12 cellular contexts compared by ENCODE assay signal in the genomic region with DNA sequence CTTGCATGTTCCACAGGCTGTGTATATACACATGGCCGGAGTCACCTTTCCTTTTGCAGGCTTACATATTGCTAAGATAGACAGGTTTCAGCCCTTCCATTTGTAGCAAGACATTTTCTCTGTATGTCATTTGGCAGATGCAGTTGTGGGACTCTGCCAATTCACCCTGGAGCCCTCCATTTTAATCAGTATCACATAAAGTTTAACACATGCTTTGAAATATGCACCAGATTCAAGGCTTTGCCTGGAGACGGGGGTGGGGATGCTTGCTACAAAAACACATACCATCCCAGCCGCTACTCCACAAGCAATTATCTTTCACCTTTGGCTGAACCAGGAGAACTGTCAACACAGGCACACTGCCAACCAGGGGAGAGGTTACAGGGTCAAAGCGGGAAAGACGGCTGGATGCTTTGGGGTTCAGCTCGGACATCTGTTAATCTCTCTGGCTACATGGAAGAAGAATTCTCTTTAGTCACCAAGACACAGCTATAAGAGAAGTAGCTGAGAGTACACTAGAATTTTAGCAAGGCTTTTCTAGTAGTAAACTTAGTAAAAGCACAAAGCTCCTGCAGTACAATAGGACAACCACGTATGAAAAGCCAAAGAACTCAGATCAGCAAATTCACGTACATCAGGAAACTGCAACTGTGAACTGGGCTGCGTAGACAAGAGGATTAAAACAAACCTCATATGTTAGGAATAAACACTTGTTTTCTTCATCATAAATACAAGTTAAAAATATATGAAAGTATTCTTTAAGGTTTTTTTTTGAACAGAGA.
DNase-seq lines count a peak whose midpoint lies in the region; ATAC-seq, FAIRE-seq and TF ChIP-seq lines count a peak whose summit lies in the region.
"Had no signal": no experiment of that assay in that cellular context is flagged by ENCODE, and none has a peak within 500 bp of the region (broad histone marks: within the 10 kb centered on the region; RNA-seq: fewer than 3 reads in every experiment).

No MANE protein-coding gene starts in this region.

- no peaks in the 10 kb centered on the region for H3K79me2 ChIP-seq in ACC112 (ENCODE audit: control insufficient read depth, insufficient read depth, low read length, unreplicated experiment)
- no peaks in the 10 kb centered on the region for H3K79me2 ChIP-seq in K562 (ENCODE audit: control insufficient read depth, insufficient read depth, low read length)
- H3K79me2 ChIP-seq in HepG2 (ENCODE audit: insufficient read depth, low read length), result no peaks in the 10 kb centered on the region

- peaks cover 6% of the 10 kb centered on the region; the same call in 1 of the 2 replicates for H3K9me1 ChIP-seq in IMR-90 (ENCODE audit: insufficient read depth, low read length)
- H3K9me1 ChIP-seq in K562 (ENCODE audit: control insufficient read depth, insufficient read depth, low read length), result no peaks in the 10 kb centered on the region

- no peak overlapping the region for H3K18ac ChIP-seq in IMR-90 (ENCODE audit: low read depth, low read length)

- intact Hi-C loops in IMR-90 (cut with micrococcal nuclease) (loop anchor here (1.0 kb wide), 1 partner anchor 38 kb away; no protein-coding TSS in a partner anchor), K562 (cut with micrococcal nuclease) (no loop called here), HepG2 (cut with micrococcal nuclease; ENCODE audit: unreplicated experiment) (loop anchor here (1.0 to 10.0 kb wide), 2 partner anchors 29 to 1800 kb away; a partner anchor contains a TSS)

- H3K9me3 Mint-ChIP-seq in activated T-cell treated with anti-CD3 and anti-CD28 coated beads, Interleukin-2, amount 50 U/mL, for 24 hours, result no peaks in the 10 kb centered on the region
- H3K9me3 Mint-ChIP-seq: activated CD4-positive, alpha-beta T cell treated with anti-CD3 and anti-CD28 coated beads, Interleukin-2, amount 10 ng/mL, durations not matched to agents 24 days and 14 days; CD14-positive monocyte had no signal

- TF ChIP-seq EP300 in K562 (IDR thresholded peaks at IDR 0.05; ENCODE audit: low read length), result peak; percentile 52; the same call in 1 of the 2 replicates
- TF ChIP-seq EP300 in HepG2 (IDR thresholded peaks at IDR 0.05; ENCODE audit: low read depth in 2 of 2, low read length in 2 of 2), result peak in 1 of 2 experiments; percentile 88; a peak in 2 of 4 replicates
- TF ChIP-seq EP300 in HepG2 (CRISPR knock-in tag; IDR thresholded peaks at IDR 0.05; ENCODE audit: borderline replicate concordance), result peak; percentile 75; the same call in 1 of the 2 replicates
- no peak for TF ChIP-seq EP300 in tibial nerve (IDR thresholded peaks at IDR 0.05)

- TF ChIP-seq CTCF in IMR-90 (conservative IDR thresholded peaks at IDR 0.05; ENCODE audit: low read depth, low read length) (no peak), K562 (IDR thresholded peaks at IDR 0.05 in 2 of 3, conservative IDR thresholded peaks at IDR 0.05 in 1 of 3; ENCODE audit: insufficient read depth in 2 of 3, low read depth in 1 of 3, low read length in 3 of 3) (no peak), HepG2 (CRISPR knock-in tag; IDR thresholded peaks at IDR 0.05) (no peak), tibial nerve (IDR thresholded peaks at IDR 0.05) (no peak)

- H3K4me2 ChIP-seq in IMR-90 (ENCODE audit: low read depth, low read length), result peak overlapping the region; percentile 51
- H3K4me2 ChIP-seq in K562 (ENCODE audit: insufficient read depth, low read length), result peak overlapping the region; percentile 47; the same call in 1 of the 2 replicates
- peak overlapping the region; percentile 48 for H3K4me2 ChIP-seq in HepG2 (ENCODE audit: low read depth, low read length)

- H2BK120ac ChIP-seq in IMR-90 (ENCODE audit: low read depth, low read length), result no peak overlapping the region

- H3K4me3 ChIP-seq in ACC112 (ENCODE audit: low read depth, low read length) (peak overlapping the region; percentile 27; the same call in 1 of the 2 replicates), IMR-90 (ENCODE audit: insufficient read depth, low read depth, low read length) (no peak overlapping the region), K562 (no peak overlapping the region), HepG2 (replicated peaks in 1 of 3; ENCODE audit: insufficient read depth in 1 of 3, low read depth in 2 of 3, low read length in 3 of 3) (no peak overlapping the region), tibial nerve (no peak overlapping the region)

- no peak overlapping the region for H3K27ac Mint-ChIP-seq in activated T-cell treated with anti-CD3 and anti-CD28 coated beads, Interleukin-2, amount 50 U/mL, for 24 hours
- H3K27ac Mint-ChIP-seq: activated CD4-positive, alpha-beta T cell treated with anti-CD3 and anti-CD28 coated beads, Interleukin-2, amount 10 ng/mL, durations not matched to agents 24 days and 14 days; CD14-positive monocyte had no signal

- H3K27me3 Mint-ChIP-seq in activated T-cell treated with anti-CD3 and anti-CD28 coated beads, Interleukin-2, amount 50 U/mL, for 24 hours, result no peaks in the 10 kb centered on the region
- H3K27me3 Mint-ChIP-seq: activated CD4-positive, alpha-beta T cell treated with anti-CD3 and anti-CD28 coated beads, Interleukin-2, amount 10 ng/mL, durations not matched to agents 24 days and 14 days had no signal

- no peak overlapping the region for H2BK20ac ChIP-seq in IMR-90 (ENCODE audit: low read depth, low read length)

- in situ Hi-C loops in IMR-90 (cut with MboI; ENCODE audit: low sequenced_read_pairs), result no loop called here
- in situ Hi-C loops in K562 (cut with MboI), result no loop called here
- in situ Hi-C loops in HepG2 (cut with HindIII; ENCODE audit: extremely low pct_ligation_motif_present, low pct_unique_long_range_greater_than_20kb), result no loop called here

- 60% methylated on average over 1 of the region's 9 CpGs; no CpG with 5 or more reads in 1 of the 2 experiments for WGBS in IMR-90 (ENCODE audit: extremely low coverage in 2 of 2, insufficient read length in 1 of 2), 2 experiments
- WGBS in K562 (ENCODE audit: insufficient coverage, low coverage, missing lambda C conversion rate), result 5% methylated on average over 9 of the region's 9 CpGs
- WGBS in HepG2 (ENCODE audit: low lambda C conversion rate), result 30% methylated on average over 9 of the region's 9 CpGs
- 35 to 41% methylated on average over 9 of the region's 9 CpGs for WGBS in tibial nerve, 2 donors

- POLR2A ChIA-PET in IMR-90 (lab: Charles Lee; ENCODE audit: unreplicated experiment) (no interaction called here), K562 (lab: Yijun Ruan, JAX) (interaction anchor here (1.3 kb wide), 1 partner anchor 12 kb away, joined by 9 read pairs; no protein-coding TSS in a partner anchor), HepG2 (lab: Yijun Ruan, JAX) (interaction anchor here (0.9 kb wide), 1 partner anchor 29 kb away, joined by 3 read pairs; no protein-coding TSS in a partner anchor)

- no TSS peak for BruUV-seq in IMR-90 (replicated peaks; lab: Mats Ljungman, UMichigan)
- BruUV-seq in K562 (replicated peaks; lab: Mats Ljungman, UMichigan), result no TSS peak
- no TSS peak for BruUV-seq in HepG2 (replicated peaks; lab: Mats Ljungman, UMichigan)

- no peaks in the 10 kb centered on the region for H3K9me3 ChIP-seq in IMR-90 (ENCODE audit: control insufficient read depth, insufficient read depth, low read length)
- peaks cover 3% of the 10 kb centered on the region; the same call in 1 of the 2 replicates for H3K9me3 ChIP-seq in K562 (replicated peaks; ENCODE audit: control insufficient read depth, insufficient read depth, low read depth, low read length)
- H3K9me3 ChIP-seq in HepG2 (ENCODE audit: low read length), result no peaks in the 10 kb centered on the region
- H3K9me3 ChIP-seq in tibial nerve, result no peaks in the 10 kb centered on the region

- H3K4me1 Mint-ChIP-seq in activated T-cell treated with anti-CD3 and anti-CD28 coated beads, Interleukin-2, amount 50 U/mL, for 24 hours (ENCODE audit: low read depth), result peaks cover 1% of the 10 kb centered on the region
- H3K4me1 Mint-ChIP-seq: activated CD4-positive, alpha-beta T cell treated with anti-CD3 and anti-CD28 coated beads, Interleukin-2, amount 10 ng/mL, durations not matched to agents 24 days and 14 days had no signal

- H4K5ac ChIP-seq in IMR-90 (ENCODE audit: low read depth, low read length), result no peak overlapping the region

- no peak overlapping the region for H3K56ac ChIP-seq in IMR-90 (ENCODE audit: extremely low read depth, insufficient read depth, low read length)

- no peak overlapping the region for H2AK5ac ChIP-seq in IMR-90 (ENCODE audit: low read depth, low read length)

- no peak overlapping the region for H3K23ac ChIP-seq in IMR-90 (ENCODE audit: low read depth, low read length)

- TF ChIP-seq POLR2A in IMR-90 (IDR thresholded peaks at IDR 0.05; ENCODE audit: low read depth, low read length) (no peak), K562 (conservative IDR thresholded peaks at IDR 0.05) (no peak), HepG2 (IDR thresholded peaks at IDR 0.05; ENCODE audit: insufficient read depth in 1 of 2, low read depth in 2 of 2, low read length in 2 of 2) (no peak), tibial nerve (IDR thresholded peaks at IDR 0.05) (no peak)

- no peak overlapping the region for H3K4ac ChIP-seq in IMR-90 (ENCODE audit: low read depth, low read length)

- H3K4me3 Mint-ChIP-seq in activated T-cell treated with anti-CD3 and anti-CD28 coated beads, Interleukin-2, amount 50 U/mL, for 24 hours, result no peak overlapping the region
- H3K4me3 Mint-ChIP-seq: activated CD4-positive, alpha-beta T cell treated with anti-CD3 and anti-CD28 coated beads, Interleukin-2, amount 10 ng/mL, durations not matched to agents 24 days and 14 days; CD14-positive monocyte had no signal

- no peak overlapping the region for H4K91ac ChIP-seq in IMR-90 (ENCODE audit: insufficient read depth, low read depth, low read length)

- peak overlapping the region; percentile 68; the same call in 1 of the 2 replicates for H3K14ac ChIP-seq in IMR-90 (replicated peaks; ENCODE audit: low read depth, low read length)

- no peaks in the 10 kb centered on the region for H3K27me3 ChIP-seq in ACC112 (ENCODE audit: insufficient read depth, low read length)
- H3K27me3 ChIP-seq in IMR-90 (ENCODE audit: control insufficient read depth, insufficient read depth, low read length), result no peaks in the 10 kb centered on the region
- H3K27me3 ChIP-seq in K562 (ENCODE audit: control insufficient read depth in 2 of 2, insufficient read depth in 2 of 2, low read length in 2 of 2), result no peaks in the 10 kb centered on the region
- H3K27me3 ChIP-seq in HepG2 (ENCODE audit: control insufficient read depth in 1 of 2, insufficient read depth in 2 of 2, low read length in 2 of 2), result no peaks in the 10 kb centered on the region
- H3K27me3 ChIP-seq in tibial nerve, result no peaks in the 10 kb centered on the region

- TF ChIP-seq RAD21 in IMR-90 (IDR thresholded peaks at IDR 0.05; ENCODE audit: low read length), result no peak
- TF ChIP-seq RAD21 in K562 (CRISPR knock-in tag; conservative IDR thresholded peaks at IDR 0.05 in 1 of 2, IDR thresholded peaks at IDR 0.05 in 1 of 2), result 0 out of 4 replicates have a peak, but pooled peaks of 1 of the 2 experiments have one; percentile 13
- no peak for TF ChIP-seq RAD21 in HepG2 (CRISPR knock-in tag; IDR thresholded peaks at IDR 0.05)

- H4K20me1 ChIP-seq in IMR-90 (ENCODE audit: insufficient read depth, low read length) (peaks cover 5% of the 10 kb centered on the region; the same call in 1 of the 2 replicates), K562 (replicated peaks; ENCODE audit: control insufficient read depth, insufficient read depth, low read length) (no peaks in the 10 kb centered on the region), HepG2 (ENCODE audit: insufficient read depth, low read length) (peaks cover 4% of the 10 kb centered on the region; the same call in 1 of the 2 replicates)

- dilution Hi-C loops in IMR-90 (cut with HindIII; ENCODE audit: low sequenced_read_pairs, unreplicated experiment), result no loop called here

- H4K8ac ChIP-seq in IMR-90 (ENCODE audit: low read depth in 2 of 2, low read length in 2 of 2), result no peak overlapping the region

- H3K36me3 ChIP-seq in ACC112 (ENCODE audit: insufficient read depth, low read length) (peaks cover 3% of the 10 kb centered on the region; the same call in 1 of the 2 replicates), IMR-90 (ENCODE audit: control insufficient read depth, insufficient read depth, low read length) (0 out of 2 replicates have a peak, but pooled peaks cover 1% of the 10 kb centered on the region), K562 (ENCODE audit: control insufficient read depth, insufficient read depth, low read length) (no peaks in the 10 kb centered on the region), HepG2 (replicated peaks in 1 of 2; ENCODE audit: control insufficient read depth in 1 of 2, insufficient read depth in 2 of 2, low read length in 2 of 2) (no peaks in the 10 kb centered on the region; a peak in 1 of 5 replicates), tibial nerve (no peaks in the 10 kb centered on the region)

- H3K27ac ChIP-seq in ACC112 (ENCODE audit: low read depth, low read length) (no peak overlapping the region), IMR-90 (ENCODE audit: insufficient read depth, low read length) (peak overlapping the region; percentile 24; the same call in 1 of the 2 replicates), K562 (ENCODE audit: extremely low read depth, low read depth, low read length) (peak overlapping the region; percentile 27; the same call in 2 of the 3 replicates), HepG2 (ENCODE audit: extremely low read length, insufficient read depth, low read length) (no peak overlapping the region), tibial nerve (no peak overlapping the region)
- H3K27ac ChIP-seq: epithelial cell of prostate had no signal

- H3K9ac ChIP-seq in IMR-90 (ENCODE audit: low read depth, low read length) (no peak overlapping the region), K562 (ENCODE audit: insufficient read depth in 1 of 2, low read depth in 2 of 2, low read length in 2 of 2) (peak overlapping the region; percentile 14 to 15; a peak in 2 of 4 replicates), HepG2 (ENCODE audit: insufficient read depth, low read depth, low read length) (no peak overlapping the region)

- H2AK9ac ChIP-seq in IMR-90 (replicated peaks; ENCODE audit: low read depth, low read length, poor library complexity), result no peak overlapping the region

- peaks cover 5% of the 10 kb centered on the region for H3K36me3 Mint-ChIP-seq in activated T-cell treated with anti-CD3 and anti-CD28 coated beads, Interleukin-2, amount 50 U/mL, for 24 hours (ENCODE audit: low read depth)
- H3K36me3 Mint-ChIP-seq: CD14-positive monocyte had no signal

- CTCF ChIA-PET in IMR-90 (lab: Yijun Ruan, JAX) (no interaction called here), K562 (lab: Yijun Ruan, JAX; ENCODE audit: low intra/inter-chr PET ratio) (no interaction called here), HepG2 (lab: Yijun Ruan, JAX; ENCODE audit: low intra/inter-chr PET ratio, low total read pairs) (no interaction called here)

- H2AFZ ChIP-seq in ACC112 (ENCODE audit: low read length, unreplicated experiment) (no peak overlapping the region), IMR-90 (replicated peaks; ENCODE audit: low read length, poor library complexity) (no peak overlapping the region), K562 (ENCODE audit: low read depth, low read length) (peak overlapping the region; percentile 1), HepG2 (ENCODE audit: low read length) (no peak overlapping the region)

- ATAC-seq in IMR-90 (ENCODE audit: low read depth) (peak; percentile 83), K562 (peak; percentile 83), HepG2 (peak; percentile 97), GM19467 (IDR thresholded peaks at IDR 0.05; ENCODE audit: unreplicated experiment) (no peak)

- H3K79me1 ChIP-seq in IMR-90 (ENCODE audit: low read depth in 1 of 2, low read length in 2 of 2), result peaks cover 0 to 6% of the 10 kb centered on the region in 2 experiments; a peak in 2 of 4 replicates

- DNase-seq in IMR-90, result peak; percentile 67
- DNase-seq in K562 (ENCODE audit: extremely low read depth in 1 of 4, low spot score in 3 of 4), result peak; percentile 5 to 85 (median 22)
- peak; percentile 94 for DNase-seq in HepG2 (ENCODE audit: low spot score)
- no peak for DNase-seq in activated T-cell treated with anti-CD3 and anti-CD28 coated beads, Interleukin-2, amount 50 U/mL, for 24 hours
- no peak for DNase-seq in GF-D8 (lab: John Stamatoyannopoulos, UW)
- no peak for DNase-seq in tibial nerve (ENCODE audit: low spot score in 2 of 2)
- DNase-seq: activated CD4-positive, alpha-beta T cell treated with anti-CD3 and anti-CD28 coated beads, Interleukin-2, amount 10 ng/mL, durations not matched to agents 24 days and 14 days; MV-4-11 had no signal

- peak; percentile 89 for FAIRE-seq in K562 (lab: Jason Lieb, UNC)
- peak; percentile 96 for FAIRE-seq in HepG2 (lab: Jason Lieb, UNC)

- no peak overlapping the region for H2BK5ac ChIP-seq in IMR-90 (ENCODE audit: low read depth, low read length, poor library complexity, severe bottlenecking)

- no peak overlapping the region for H2BK15ac ChIP-seq in IMR-90 (ENCODE audit: low read depth, low read length)

- peaks cover 9% of the 10 kb centered on the region for H3K4me1 ChIP-seq in ACC112 (ENCODE audit: control insufficient read depth, insufficient read depth, low read length, unreplicated experiment)
- H3K4me1 ChIP-seq in IMR-90 (ENCODE audit: control insufficient read depth, insufficient read depth, low read length), result peaks cover 5% of the 10 kb centered on the region
- peaks cover 0 to 14% of the 10 kb centered on the region in 2 experiments; a peak in 3 of 5 replicates for H3K4me1 ChIP-seq in K562 (replicated peaks in 1 of 2; ENCODE audit: control insufficient read depth in 2 of 2, insufficient read depth in 2 of 2, low read length in 2 of 2)
- H3K4me1 ChIP-seq in HepG2 (ENCODE audit: insufficient read depth, low read length), result peaks cover 21% of the 10 kb centered on the region
- H3K4me1 ChIP-seq in tibial nerve, result peaks cover 0 to 15% (median 3%) of the 10 kb centered on the region in 4 donors

Comparison
In these comparisons a context has a peak if more than half of its experiments do, and no peak if none do; other contexts are left out.
1. H3K27ac ChIP-seq: peak in IMR-90 (single experiment) and K562 (single experiment); none in ACC112 (single experiment), HepG2 (single experiment) and tibial nerve (0 of 4).
2. DNase-seq: peak in IMR-90 (single experiment), K562 (4 of 4) and HepG2 (single experiment); none in activated T-cell treated with anti-CD3 and anti-CD28 coated beads, Interleukin-2, amount 50 U/mL, for 24 hours (single experiment), GF-D8 (single experiment) and tibial nerve (0 of 2).
3. H3K9ac ChIP-seq: peak in K562 (2 of 2); none in IMR-90 (single experiment) and HepG2 (single experiment).
4. Peak in every context shown above with its lines, with median percentiles within 50 percentile points of each other: H3K4me2 ChIP-seq.